Comparison of ENCODE assay signal across 8 cellular contexts in genomic region chr1:2545754-2546514, GRCh38. TPM values are rescaled to one million over a fixed set of nuclear protein-coding genes. Genes with fewer than 3 reads are reported as not detected.
A peak's percentile ranks its signal among the peaks of the same experiment; 100 is the strongest.
DNase-seq lines count a peak whose midpoint lies in the region; ATAC-seq lines count a peak whose summit lies in the region.

No MANE protein-coding gene starts in this region.

- H3K79me1 ChIP-seq in mesenchymal stem cell (replicated peaks; ENCODE audit: low read length, poor library complexity, severe bottlenecking) = no peaks in the 10 kb centered on the region

- no peak overlapping the region for H2AK5ac ChIP-seq in mesenchymal stem cell (ENCODE audit: low read length, severe bottlenecking)

- H3K4me2 ChIP-seq in mesenchymal stem cell (ENCODE audit: low read length, poor library complexity, severe bottlenecking) = peak overlapping the region; percentile 85

- H2BK12ac ChIP-seq in mesenchymal stem cell (ENCODE audit: low read length in 2 of 2) = peak overlapping the region; percentile 28 to 75

- DNase-seq in AG20443 (ENCODE audit: low spot score) (peak; percentile 90), NCI-H774 (lab: John Stamatoyannopoulos, UW) (peak; percentile 85), mesenchymal stem cell (peak; percentile 87)
- peak; percentile 90 for DNase-seq in activated CD8-positive, alpha-beta memory T cell treated with anti-CD3 and anti-CD28 coated beads for 24 hours
- peak; percentile 85 to 91 (median 88) for DNase-seq in effector memory CD4-positive, alpha-beta T cell
- peak; percentile 80 to 82 for DNase-seq in stimulated activated CD8-positive, alpha-beta memory T cell treated with anti-CD3 and anti-CD28 coated beads, Interleukin-15, amount 100 ng/mL, for 48 hours (ENCODE audit: low read depth in 2 of 2)

- no peak overlapping the region for H3K23ac ChIP-seq in mesenchymal stem cell (ENCODE audit: low read length in 2 of 2)

- no peaks in the 10 kb centered on the region for H3K9me3 ChIP-seq in effector memory CD4-positive, alpha-beta T cell (ENCODE audit: control insufficient read depth, low read length)
- H3K9me3 ChIP-seq in mesenchymal stem cell (ENCODE audit: control insufficient read depth, low read length) = no peaks in the 10 kb centered on the region

- H2BK5ac ChIP-seq in mesenchymal stem cell (ENCODE audit: low read depth, low read length, poor library complexity, severe bottlenecking) = no peak overlapping the region

- H3K9ac ChIP-seq in mesenchymal stem cell (ENCODE audit: low read length) = peak overlapping the region; percentile 32

- H3K18ac ChIP-seq in mesenchymal stem cell (ENCODE audit: low read depth in 1 of 2, low read length in 2 of 2) = peak overlapping the region; percentile 57 to 88

- peak overlapping the region; percentile 90 for H4K8ac ChIP-seq in mesenchymal stem cell (ENCODE audit: low read length)

- H3K14ac ChIP-seq in mesenchymal stem cell (ENCODE audit: low read length in 2 of 2) = peak overlapping the region in 1 of 2 experiments; percentile 57

- H3K27ac ChIP-seq in effector memory CD4-positive, alpha-beta T cell (ENCODE audit: insufficient read depth, low read length, poor library complexity, severe bottlenecking) = peak overlapping the region; percentile 98
- H3K27ac ChIP-seq in mesenchymal stem cell (ENCODE audit: low read length, poor library complexity, severe bottlenecking) = peak overlapping the region; percentile 8

- H2BK120ac ChIP-seq in mesenchymal stem cell (ENCODE audit: low read depth, low read length) = peak overlapping the region; percentile 4

- H3K27me3 ChIP-seq in effector memory CD4-positive, alpha-beta T cell (replicated peaks; ENCODE audit: control insufficient read depth, insufficient read depth, low read length, poor library complexity, severe bottlenecking) = no peaks in the 10 kb centered on the region
- peaks cover 0 to 20% of the 10 kb centered on the region in 2 experiments for H3K27me3 ChIP-seq in mesenchymal stem cell (ENCODE audit: control insufficient read depth in 1 of 2, insufficient read depth in 1 of 2, low read length in 2 of 2)

- peak overlapping the region; percentile 64 for H3K4me3 ChIP-seq in effector memory CD4-positive, alpha-beta T cell (ENCODE audit: insufficient read depth, low read depth, low read length, poor library complexity, severe bottlenecking)
- peak overlapping the region; percentile 55 to 66 for H3K4me3 ChIP-seq in mesenchymal stem cell (ENCODE audit: insufficient read depth in 1 of 2, low read depth in 1 of 2, low read length in 2 of 2)

- H4K91ac ChIP-seq in mesenchymal stem cell (ENCODE audit: low read length) = peak overlapping the region; percentile 80

- peak overlapping the region; percentile 90 for H2AFZ ChIP-seq in mesenchymal stem cell (ENCODE audit: low read depth, low read length)

- 10% methylated on average over 21 of the region's 43 CpGs for WGBS in mesenchymal stem cell

- peak overlapping the region; percentile 67 to 81 for H3K4ac ChIP-seq in mesenchymal stem cell (ENCODE audit: low read depth in 1 of 2, low read length in 2 of 2)

- H3K4me1 ChIP-seq in effector memory CD4-positive, alpha-beta T cell (ENCODE audit: control insufficient read depth, insufficient read depth, low read length, poor library complexity, severe bottlenecking) = peaks cover 41% of the 10 kb centered on the region
- peaks cover 61% of the 10 kb centered on the region for H3K4me1 ChIP-seq in mesenchymal stem cell (ENCODE audit: control insufficient read depth, insufficient read depth, low read depth, low read length)

- ATAC-seq in GM19043 (IDR thresholded peaks at IDR 0.05; ENCODE audit: low read depth, unreplicated experiment) (peak; percentile 23), HG03432 (IDR thresholded peaks at IDR 0.05; ENCODE audit: unreplicated experiment) (peak; percentile 36)

- peak overlapping the region; percentile 94 for H2BK15ac ChIP-seq in mesenchymal stem cell (ENCODE audit: low read depth, poor library complexity, severe bottlenecking)

- no peaks in the 10 kb centered on the region for H3K36me3 ChIP-seq in effector memory CD4-positive, alpha-beta T cell (ENCODE audit: control insufficient read depth, insufficient read depth, low read length)
- no peaks in the 10 kb centered on the region for H3K36me3 ChIP-seq in mesenchymal stem cell (ENCODE audit: control insufficient read depth in 1 of 2, insufficient read depth in 2 of 2, low read depth in 1 of 2, low read length in 2 of 2)

RNA-seq across cellular contexts. Expression of gene TNFRSF14, which starts 10.2 kb away (rescaled TPM):
- 0.73 TPM for polyA plus RNA-seq in mesenchymal stem cell (2013, experiment 1 of 2)
- 0.89 TPM for polyA plus RNA-seq in mesenchymal stem cell (2013, experiment 2 of 2)

RNA-seq across cellular contexts. Expression of gene HES5, which starts 15.9 kb away (rescaled TPM):
- polyA plus RNA-seq in mesenchymal stem cell (2013, experiment 1 of 2) = not detected
- polyA plus RNA-seq in mesenchymal stem cell (2013, experiment 2 of 2) = not detected

RNA-seq across cellular contexts. Expression of gene PANK4, which starts 19.5 kb away (rescaled TPM):
- 10.2 TPM for polyA plus RNA-seq in mesenchymal stem cell (2013, experiment 1 of 2)
- 9.9 TPM for polyA plus RNA-seq in mesenchymal stem cell (2013, experiment 2 of 2)

RNA-seq across cellular contexts. Expression of gene PRXL2B, which starts 40.6 kb away (rescaled TPM):
- 17.2 TPM for polyA plus RNA-seq in mesenchymal stem cell (2013, experiment 1 of 2)
- polyA plus RNA-seq in mesenchymal stem cell (2013, experiment 2 of 2) = 17.2 TPM

Comparison
In these comparisons a context has a peak if more than half of its experiments do, and no peak if none do; other contexts are left out.
1. Peak in every context shown above with its lines: DNase-seq, ATAC-seq, H3K4me3 ChIP-seq and H3K27ac ChIP-seq.